In genomic region chr17:79930077-79930785, GRCh38 we compare ENCODE assay signal across 10 cellular contexts.
DNase-seq lines count a peak whose midpoint lies in the region; ATAC-seq and TF ChIP-seq lines count a peak whose summit lies in the region.
"Had no signal": no experiment of that assay in that cellular context is flagged by ENCODE, and none has a peak within 500 bp of the region (broad histone marks: within the 10 kb centered on the region; RNA-seq: fewer than 3 reads in every experiment).

No MANE protein-coding gene starts in this region.

- no peaks in the 10 kb centered on the region for H3K36me3 ChIP-seq in iPS DF 6.9 (ENCODE audit: control insufficient read depth, insufficient read depth, low read length)
- no peaks in the 10 kb centered on the region for H3K36me3 ChIP-seq in skeletal muscle satellite cell (ENCODE audit: insufficient read depth, low read length)

- peak; percentile 48 for DNase-seq in NCI-H345 (lab: John Stamatoyannopoulos, UW)
- no peak for DNase-seq in NCI-H345 treated with DMSO at 0.1 percent for 48 hours (lab: John Stamatoyannopoulos, UW; ENCODE audit: unreplicated experiment)
- no peak for DNase-seq in iPS DF 6.9 (ENCODE audit: low read depth, low spot score)
- DNase-seq in activated CD4-positive, alpha-beta T cell treated with anti-CD3 and anti-CD28 coated beads for 48 hours = no peak
- DNase-seq in MV-4-11 (lab: John Stamatoyannopoulos, UW) = no peak
- DNase-seq: effector CD8-positive, alpha-beta T cell; NCI-H2029 treated with DMSO at 0.1 percent for 48 hours had no signal

- H3K27me3 ChIP-seq in iPS DF 6.9 (ENCODE audit: control insufficient read depth, insufficient read depth, low read length) = no peaks in the 10 kb centered on the region
- H3K27me3 ChIP-seq in skeletal muscle satellite cell (ENCODE audit: control insufficient read depth, insufficient read depth, low read length) = peaks cover 53% of the 10 kb centered on the region

- H3K4me1 ChIP-seq in iPS DF 6.9 (ENCODE audit: control insufficient read depth, insufficient read depth, low read length) (peaks cover 13% of the 10 kb centered on the region), skeletal muscle satellite cell (ENCODE audit: control insufficient read depth, insufficient read depth, low read length) (peaks cover 30% of the 10 kb centered on the region)

- ATAC-seq in SK-N-SH treated with all-trans-retinoic acid at 6 μM for 48 hours (peak; percentile 27), GM18868 (IDR thresholded peaks at IDR 0.05; ENCODE audit: unreplicated experiment) (no peak)

- no CpG with 5 or more reads among the region's 58 CpGs for WGBS in iPS DF 6.9 (ENCODE audit: insufficient coverage, insufficient read length)

- H3K9me3 ChIP-seq in iPS DF 6.9 (ENCODE audit: control insufficient read depth, insufficient read depth, low read length) = no peaks in the 10 kb centered on the region
- H3K9me3 ChIP-seq in skeletal muscle satellite cell (replicated peaks; ENCODE audit: low read length) = no peaks in the 10 kb centered on the region

- H3K4me2 ChIP-seq in skeletal muscle satellite cell (ENCODE audit: low read length) = peak overlapping the region; percentile 73

- no peak overlapping the region for H3K27ac ChIP-seq in iPS DF 6.9 (ENCODE audit: low read length)

- H3K4me3 ChIP-seq in iPS DF 6.9 (ENCODE audit: low read length) (peak overlapping the region; percentile 47; the same call in 1 of the 2 replicates), skeletal muscle satellite cell (ENCODE audit: low read length) (peak overlapping the region; percentile 42)

- H3K9ac ChIP-seq in skeletal muscle satellite cell (ENCODE audit: low read depth, low read length) = peak overlapping the region; percentile 21

TF ChIP-seq in SK-N-SH treated with all-trans-retinoic acid at 6 μM for 48 hours, 23 proteins besides CTCF, POLR2A, EP300 and RAD21:
- TF ChIP-seq ZNF565 (CRISPR knock-in tag; conservative IDR thresholded peaks at IDR 0.05; ENCODE audit: low read depth) (no peak), ISL1 (CRISPR knock-in tag; IDR thresholded peaks at IDR 0.05) (no peak), CSRNP3 (CRISPR knock-in tag; IDR thresholded peaks at IDR 0.05) (0 out of 2 replicates have a peak, but pooled peaks have one; percentile 19)
